In the genomic region with DNA sequence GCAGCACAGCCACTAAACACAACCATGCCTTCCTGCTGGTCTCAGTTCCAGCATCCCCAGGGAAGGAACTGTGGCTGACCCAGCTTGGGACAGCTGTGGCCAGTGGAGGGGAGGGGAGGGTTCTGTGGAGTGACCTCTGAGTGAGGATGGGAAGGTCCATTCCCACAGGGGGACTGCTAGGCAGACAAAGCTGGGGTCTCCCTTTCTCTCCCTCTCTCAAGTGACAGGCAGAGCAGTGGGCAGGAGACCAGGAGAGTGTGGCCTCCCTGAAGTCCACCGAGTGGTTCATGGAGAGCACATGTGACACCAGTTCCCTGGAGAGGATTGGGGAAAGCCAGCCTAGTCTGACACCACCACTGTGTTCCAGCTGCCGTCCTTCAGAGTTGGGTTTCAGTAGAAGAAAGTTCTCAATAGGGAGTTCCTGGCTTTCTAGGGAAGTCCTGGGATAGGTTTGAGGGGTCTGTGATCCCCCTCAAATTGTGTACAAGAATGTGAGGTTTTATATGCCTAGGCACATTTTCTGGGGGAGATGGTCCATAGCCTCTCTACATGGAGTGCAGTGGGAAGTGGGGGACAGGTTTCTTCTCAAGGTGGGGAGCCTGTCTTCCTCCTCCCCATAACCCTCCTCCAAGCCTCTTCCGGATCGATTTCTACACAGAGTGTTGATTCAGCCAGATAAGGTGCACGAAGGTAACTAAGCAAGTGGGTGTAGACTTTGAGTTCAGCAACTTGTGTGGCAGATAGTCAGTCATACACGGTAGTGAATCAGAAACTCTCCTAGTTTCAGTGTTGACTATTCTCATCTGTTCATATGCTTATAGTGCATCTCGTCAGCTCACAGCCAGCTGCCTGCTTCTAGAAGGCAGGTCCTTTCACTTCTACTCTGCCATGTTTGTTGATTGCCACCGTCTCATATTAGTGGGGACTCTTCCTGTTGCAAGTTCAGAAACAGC, we compare ENCODE assay signal across 11 cellular contexts. TPM values are rescaled to one million over a fixed set of nuclear protein-coding genes. Genes with fewer than 3 reads are reported as not detected.
DNase-seq lines count a peak whose midpoint lies in the region; ATAC-seq, FAIRE-seq and TF ChIP-seq lines count a peak whose summit lies in the region.
"Had no signal": no experiment of that assay in that cellular context is flagged by ENCODE, and none has a peak within 500 bp of the region (broad histone marks: within the 10 kb centered on the region; RNA-seq: fewer than 3 reads in every experiment).

No MANE protein-coding gene starts in this region.

- POLR2A ChIA-PET in PC-9 (lab: Charles Lee; ENCODE audit: unreplicated experiment) = no interaction called here

- peaks cover 8% of the 10 kb centered on the region for H3K36me3 ChIP-seq in bronchial epithelial cell (ENCODE audit: control insufficient read depth, insufficient read depth, low read length)
- peaks cover 7% of the 10 kb centered on the region for H3K36me3 ChIP-seq in thoracic aorta
- no peaks in the 10 kb centered on the region for H3K36me3 ChIP-seq in PC-9 (ENCODE audit: low read depth)

- TF ChIP-seq CTCF in bronchial epithelial cell (IDR thresholded peaks at IDR 0.05; ENCODE audit: insufficient read depth, low read length, severe bottlenecking) = no peak
- TF ChIP-seq CTCF in thoracic aorta (IDR thresholded peaks at IDR 0.05) = no peak
- no peak for TF ChIP-seq CTCF in PC-9 (conservative IDR thresholded peaks at IDR 0.05)

- peak; percentile 62 for DNase-seq in activated effector memory CD4-positive, alpha-beta T cell treated with anti-CD3 and anti-CD28 coated beads, Interleukin-2, amount 50 U/mL, for 16 hours
- DNase-seq in activated effector memory CD4-positive, alpha-beta T cell treated with Interleukin-2 at 50 U/mL for 16 hours = no peak
- DNase-seq in bronchial epithelial cell (ENCODE audit: low read depth) = peak; percentile 92
- DNase-seq in thoracic aorta (ENCODE audit: low spot score) = no peak
- no peak for DNase-seq in PC-9
- no peak for DNase-seq in HuH-7 (ENCODE audit: low spot score)
- no peak for DNase-seq in foreskin melanocyte

- H2AFZ ChIP-seq in PC-9 = no peak overlapping the region

- intact Hi-C loops in PC-9 (cut with micrococcal nuclease; ENCODE audit: unreplicated experiment) = no loop called here

- H3K9me2 ChIP-seq in PC-9 (ENCODE audit: insufficient read depth) = no peaks in the 10 kb centered on the region

- no peaks in the 10 kb centered on the region for H3K27me3 ChIP-seq in bronchial epithelial cell (ENCODE audit: control insufficient read depth, insufficient read depth, low read length)
- H3K27me3 ChIP-seq in thoracic aorta (replicated peaks; ENCODE audit: insufficient read depth) = no peaks in the 10 kb centered on the region
- no peaks in the 10 kb centered on the region for H3K27me3 ChIP-seq in PC-9 (ENCODE audit: insufficient read depth, low read depth)
- H3K27me3 ChIP-seq: adrenal gland had no signal

- H4K20me1 ChIP-seq in PC-9 (ENCODE audit: insufficient read depth) = no peaks in the 10 kb centered on the region; the same call in 1 of the 2 replicates

- H3K4me1 ChIP-seq in thoracic aorta (ENCODE audit: control insufficient read depth in 1 of 2, low read depth in 2 of 2) (peaks cover 19 to 71% of the 10 kb centered on the region in 2 donors), PC-9 (replicated peaks; ENCODE audit: insufficient read depth) (no peaks in the 10 kb centered on the region)

- H3K4me2 ChIP-seq in PC-9 = no peak overlapping the region

- H3K4me3 ChIP-seq in bronchial epithelial cell (ENCODE audit: low read depth, low read length) (no peak overlapping the region), thoracic aorta (no peak overlapping the region), PC-9 (no peak overlapping the region)
- H3K4me3 ChIP-seq: adrenal gland had no signal

- H3K27ac ChIP-seq in thoracic aorta (peak overlapping the region; percentile 44 to 91), PC-9 (no peak overlapping the region)

- CTCF ChIA-PET in PC-9 (lab: Charles Lee) = no interaction called here

- no peak for FAIRE-seq in bronchial epithelial cell (lab: Jason Lieb, UNC)

- ATAC-seq in HG03039 (IDR thresholded peaks at IDR 0.05; ENCODE audit: unreplicated experiment) (peak; percentile 75), thoracic aorta (ENCODE audit: insufficient number of reproducible peaks, low FRiP score, low read depth) (no peak)

- no peaks in the 10 kb centered on the region for H3K9me3 ChIP-seq in thoracic aorta
- no peaks in the 10 kb centered on the region for H3K9me3 ChIP-seq in PC-9 (ENCODE audit: insufficient read depth, low read depth)
- H3K9me3 ChIP-seq: adrenal gland had no signal

- no peaks in the 10 kb centered on the region for H3K79me2 ChIP-seq in PC-9 (ENCODE audit: low read depth)

- no peaks in the 10 kb centered on the region for H3F3A ChIP-seq in PC-9 (ENCODE audit: insufficient read depth, low read depth)

- no TSS peak for BruUV-seq in PC-9 (replicated peaks; lab: Mats Ljungman, UMichigan)

RNA-seq across cellular contexts. Expression of a gene that starts 18.9 kb away (rescaled TPM):
- total RNA-seq in bronchial epithelial cell (14.8 and 21.1 TPM in 2 replicates), thoracic aorta (10 to 100 TPM; 29.0 to 34.3 TPM), PC-9 (2021) (44.6 and 65.7 TPM in 2 replicates)

RNA-seq across cellular contexts. Expression of a gene that starts 37.6 kb away (rescaled TPM):
- total RNA-seq in bronchial epithelial cell = 16.6 and 18.2 TPM in 2 replicates
- 10 to 100 TPM; 80.3 to 89.0 TPM for total RNA-seq in thoracic aorta
- total RNA-seq in PC-9 (2021) = 56.8 and 58.4 TPM in 2 replicates

RNA-seq across cellular contexts. Expression of a gene that starts 46.8 kb away (rescaled TPM):
- total RNA-seq in bronchial epithelial cell = not detected in 2 replicates
- not detected for total RNA-seq in thoracic aorta
- not detected in 2 replicates for total RNA-seq in PC-9 (2021)
- total RNA-seq: adrenal gland, LHCN-M2, liver had no signal

Comparison
In these comparisons a context has a peak if more than half of its experiments do, and no peak if none do; other contexts are left out.
1. DNase-seq: peak in activated effector memory CD4-positive, alpha-beta T cell treated with anti-CD3 and anti-CD28 coated beads, Interleukin-2, amount 50 U/mL, for 16 hours (single experiment) and bronchial epithelial cell (single experiment); none in activated effector memory CD4-positive, alpha-beta T cell treated with Interleukin-2 at 50 U/mL for 16 hours (single experiment), thoracic aorta (single experiment), PC-9 (0 of 2), HuH-7 (single experiment) and foreskin melanocyte (single experiment).